1 cellular context compared by ENCODE assay signal in genomic region chr2:241728000-241728399, GRCh38.
TF ChIP-seq lines count a peak whose summit lies in the region.

No MANE protein-coding gene starts in this region.

TF ChIP-seq in HCT116, 20 proteins besides CTCF, POLR2A, EP300 and RAD21 (continued from another document):
- TF ChIP-seq, protein P1, sequence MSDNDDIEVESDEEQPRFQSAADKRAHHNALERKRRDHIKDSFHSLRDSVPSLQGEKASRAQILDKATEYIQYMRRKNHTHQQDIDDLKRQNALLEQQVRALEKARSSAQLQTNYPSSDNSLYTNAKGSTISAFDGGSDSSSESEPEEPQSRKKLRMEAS (IDR thresholded peaks at IDR 0.05), result no peak
- no peak for TF ChIP-seq ELF1 (IDR thresholded peaks at IDR 0.05; ENCODE audit: borderline replicate concordance, low read depth)
- TF ChIP-seq EZH2 (IDR thresholded peaks at IDR 0.05), result no peak
- TF ChIP-seq ZNF274 (IDR thresholded peaks at IDR 0.05; ENCODE audit: low read depth, low read length), result no peak
- TF ChIP-seq SRF (IDR thresholded peaks at IDR 0.05; ENCODE audit: low read depth), result no peak
- no peak for TF ChIP-seq JUND (IDR thresholded peaks at IDR 0.05)
- no peak for TF ChIP-seq SP1 (IDR thresholded peaks at IDR 0.05; ENCODE audit: low read depth)
- no peak for TF ChIP-seq ZFX (IDR thresholded peaks at IDR 0.05)
- no peak for TF ChIP-seq CBX3 (IDR thresholded peaks at IDR 0.05; ENCODE audit: low read depth)
- TF ChIP-seq FOSL1 (IDR thresholded peaks at IDR 0.05; ENCODE audit: low read depth), result no peak
- no peak for TF ChIP-seq TCF7L2 (IDR thresholded peaks at IDR 0.05; ENCODE audit: borderline replicate concordance, extremely low read depth, insufficient read depth, insufficient read length)
- no peak for TF ChIP-seq CEBPB (IDR thresholded peaks at IDR 0.05; ENCODE audit: low read depth)
